1 cellular context compared by ENCODE assay signal in genomic region chr1:53889304-53890298, GRCh38.
A peak's percentile ranks its signal among the peaks of the same experiment; 100 is the strongest.
TF ChIP-seq lines count a peak whose summit lies in the region.

Gene YIPF1 (minus strand): TSS chr1:53889797. CDS start chr1:53888937, 860 bp downstream.

TF ChIP-seq in K562, 482 proteins besides CTCF, POLR2A, EP300 and RAD21 (continued from another document and continues in another):
- TF ChIP-seq, protein P1, sequence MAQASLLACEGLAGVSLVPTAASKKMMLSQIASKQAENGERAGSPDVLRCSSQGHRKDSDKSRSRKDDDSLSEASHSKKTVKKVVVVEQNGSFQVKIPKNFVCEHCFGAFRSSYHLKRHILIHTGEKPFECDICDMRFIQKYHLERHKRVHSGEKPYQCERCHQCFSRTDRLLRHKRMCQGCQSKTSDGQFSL (CRISPR knock-in tag; IDR thresholded peaks at IDR 0.05) = no peak
- TF ChIP-seq, protein P1 (tag; IDR thresholded peaks at IDR 0.05) = no peak
- TF ChIP-seq, protein P2, sequence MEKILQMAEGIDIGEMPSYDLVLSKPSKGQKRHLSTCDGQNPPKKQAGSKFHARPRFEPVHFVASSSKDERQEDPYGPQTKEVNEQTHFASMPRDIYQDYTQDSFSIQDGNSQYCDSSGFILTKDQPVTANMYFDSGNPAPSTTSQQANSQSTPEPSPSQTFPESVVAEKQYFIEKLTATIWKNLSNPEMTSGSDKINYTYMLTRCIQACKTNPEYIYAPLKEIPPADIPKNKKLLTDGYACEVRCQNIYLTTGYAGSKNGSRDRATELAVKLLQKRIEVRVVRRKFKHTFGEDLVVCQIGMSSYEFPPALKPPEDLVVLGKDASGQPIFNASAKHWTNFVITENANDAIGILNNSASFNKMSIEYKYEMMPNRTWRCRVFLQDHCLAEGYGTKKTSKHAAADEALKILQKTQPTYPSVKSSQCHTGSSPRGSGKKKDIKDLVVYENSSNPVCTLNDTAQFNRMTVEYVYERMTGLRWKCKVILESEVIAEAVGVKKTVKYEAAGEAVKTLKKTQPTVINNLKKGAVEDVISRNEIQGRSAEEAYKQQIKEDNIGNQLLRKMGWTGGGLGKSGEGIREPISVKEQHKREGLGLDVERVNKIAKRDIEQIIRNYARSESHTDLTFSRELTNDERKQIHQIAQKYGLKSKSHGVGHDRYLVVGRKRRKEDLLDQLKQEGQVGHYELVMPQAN (IDR thresholded peaks at IDR 0.05; ENCODE audit: borderline replicate concordance) = peak; percentile 88
- TF ChIP-seq, protein P3, sequence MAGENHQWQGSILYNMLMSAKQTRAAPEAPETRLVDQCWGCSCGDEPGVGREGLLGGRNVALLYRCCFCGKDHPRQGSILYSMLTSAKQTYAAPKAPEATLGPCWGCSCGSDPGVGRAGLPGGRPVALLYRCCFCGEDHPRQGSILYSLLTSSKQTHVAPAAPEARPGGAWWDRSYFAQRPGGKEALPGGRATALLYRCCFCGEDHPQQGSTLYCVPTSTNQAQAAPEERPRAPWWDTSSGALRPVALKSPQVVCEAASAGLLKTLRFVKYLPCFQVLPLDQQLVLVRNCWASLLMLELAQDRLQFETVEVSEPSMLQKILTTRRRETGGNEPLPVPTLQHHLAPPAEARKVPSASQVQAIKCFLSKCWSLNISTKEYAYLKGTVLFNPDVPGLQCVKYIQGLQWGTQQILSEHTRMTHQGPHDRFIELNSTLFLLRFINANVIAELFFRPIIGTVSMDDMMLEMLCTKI (IDR thresholded peaks at IDR 0.05; ENCODE audit: partially characterized antibody) = no peak
- TF ChIP-seq ZNF408 (CRISPR knock-in tag; IDR thresholded peaks at IDR 0.05; ENCODE audit: low read depth) (no peak), PTTG1 (tag; IDR thresholded peaks at IDR 0.05; ENCODE audit: low read depth) (no peak), SRSF9 (IDR thresholded peaks at IDR 0.05; ENCODE audit: borderline replicate concordance, low read depth, low read length) (no peak), CREM (IDR thresholded peaks at IDR 0.05; ENCODE audit: low read depth) (peak; percentile 57), MAFF (IDR thresholded peaks at IDR 0.05; ENCODE audit: low read length) (no peak), EZH2 (IDR thresholded peaks at IDR 0.05; ENCODE audit: borderline replicate concordance, low read depth, low read length) (no peak), PRPF4 (IDR thresholded peaks at IDR 0.05; ENCODE audit: insufficient read depth, low read depth, low read length, poor library complexity, severe bottlenecking) (no peak), ZNF76 (CRISPR knock-in tag; IDR thresholded peaks at IDR 0.05; ENCODE audit: borderline replicate concordance) (peak; percentile 15; the same call in 1 of the 2 replicates), ZNF212 (CRISPR knock-in tag; IDR thresholded peaks at IDR 0.05) (no peak; the same call in 1 of the 2 replicates), LEF1 (IDR thresholded peaks at IDR 0.05) (peak; percentile 33; the same call in 1 of the 2 replicates), ARID1B (IDR thresholded peaks at IDR 0.05) (peak; percentile 53), HDGF (IDR thresholded peaks at IDR 0.05) (peak; percentile 100; the same call in 1 of the 2 replicates), TAF1 (IDR thresholded peaks at IDR 0.05; ENCODE audit: control insufficient read depth, extremely low read depth, insufficient read depth, low read length, severe bottlenecking) (peak; percentile 47), FOS (IDR thresholded peaks at IDR 0.05; ENCODE audit: extremely low read depth, insufficient read length) (no peak), SMAD2 (IDR thresholded peaks at IDR 0.05; ENCODE audit: low read depth, low read length) (no peak), CAMTA2 (CRISPR knock-in tag; conservative IDR thresholded peaks at IDR 0.05) (no peak), PCBP2 (IDR thresholded peaks at IDR 0.05; ENCODE audit: low read depth, low read length, poor library complexity, severe bottlenecking) (no peak), RUNX1 (IDR thresholded peaks at IDR 0.05; ENCODE audit: low read depth) (no peak), POLR2G (IDR thresholded peaks at IDR 0.05; ENCODE audit: low read depth, low read length) (peak; percentile 85), ILF3 (IDR thresholded peaks at IDR 0.05; ENCODE audit: borderline replicate concordance) (no peak), DIDO1 (tag; IDR thresholded peaks at IDR 0.05; ENCODE audit: low read depth) (no peak), ZNF143 (CRISPR knock-in tag; IDR thresholded peaks at IDR 0.05) (peak; percentile 23; the same call in 1 of the 2 replicates), FOXK2 (conservative IDR thresholded peaks at IDR 0.05 in 1 of 2, IDR thresholded peaks at IDR 0.05 in 1 of 2; ENCODE audit: low read depth in 2 of 2) (peak; percentile 87 to 93), ZNF324 (CRISPR knock-in tag; IDR thresholded peaks at IDR 0.05) (no peak), RNF2 (IDR thresholded peaks at IDR 0.05) (no peak), SMARCA5 (IDR thresholded peaks at IDR 0.05) (peak; percentile 100), POLR3G (IDR thresholded peaks at IDR 0.05; ENCODE audit: extremely low read depth, insufficient read length, insufficient replicate concordance) (no peak), HOXB6 (CRISPR knock-in tag; IDR thresholded peaks at IDR 0.05; ENCODE audit: borderline replicate concordance) (0 out of 2 replicates have a peak, but pooled peaks have one; percentile 25), MED1 (CRISPR knock-in tag; IDR thresholded peaks at IDR 0.05; ENCODE audit: borderline replicate concordance) (0 out of 2 replicates have a peak, but pooled peaks have one; percentile 67), MAZ (CRISPR knock-in tag; conservative IDR thresholded peaks at IDR 0.05 in 1 of 2, IDR thresholded peaks at IDR 0.05 in 1 of 2) (peak; percentile 65 to 100), ELF4 (CRISPR knock-in tag; IDR thresholded peaks at IDR 0.05) (peak; percentile 38), ZBTB17 (CRISPR knock-in tag; IDR thresholded peaks at IDR 0.05) (0 out of 2 replicates have a peak, but pooled peaks have one; percentile 47), MITF (IDR thresholded peaks at IDR 0.05) (no peak), MAFK (IDR thresholded peaks at IDR 0.05; ENCODE audit: low read length) (0 out of 2 replicates have a peak, but pooled peaks have one; percentile 12), BDP1 (IDR thresholded peaks at IDR 0.05; ENCODE audit: insufficient read depth, insufficient read length) (no peak), NRF1 (conservative IDR thresholded peaks at IDR 0.05 in 1 of 2, IDR thresholded peaks at IDR 0.05 in 1 of 2) (peak; percentile 68 to 71), HMGN3 (IDR thresholded peaks at IDR 0.05; ENCODE audit: borderline replicate concordance, extremely low read depth, insufficient read length, low read depth, low read length) (peak; percentile 81), POU5F1 (IDR thresholded peaks at IDR 0.05; ENCODE audit: borderline replicate concordance, low read depth, low read length, partially characterized antibody) (no peak), CBX3 (IDR thresholded peaks at IDR 0.05; ENCODE audit: borderline replicate concordance in 1 of 2, low read length in 2 of 2) (peak in 1 of 2 experiments; percentile 97; a peak in 2 of 3 replicates), ZNF583 (CRISPR knock-in tag; IDR thresholded peaks at IDR 0.05) (no peak), BRD4 (IDR thresholded peaks at IDR 0.05) (no peak; the same call in 1 of the 2 replicates), NEUROD1 (IDR thresholded peaks at IDR 0.05; ENCODE audit: borderline replicate concordance, low read depth, low read length, partially characterized antibody) (peak; percentile 97), SUPT5H (IDR thresholded peaks at IDR 0.05) (peak; percentile 78), ASH1L (IDR thresholded peaks at IDR 0.05; ENCODE audit: borderline replicate concordance, low read depth, partially characterized antibody) (no peak), SFPQ (IDR thresholded peaks at IDR 0.05; ENCODE audit: low read depth, low read length) (no peak), NCOR1 (IDR thresholded peaks at IDR 0.05) (no peak), RBM22 (IDR thresholded peaks at IDR 0.05; ENCODE audit: low read depth, low read length, poor library complexity, severe bottlenecking) (no peak), ZNF124 (CRISPR knock-in tag; IDR thresholded peaks at IDR 0.05) (no peak), MNT (conservative IDR thresholded peaks at IDR 0.05) (peak; percentile 31 to 68; a peak in 2 of 4 replicates), NBN (IDR thresholded peaks at IDR 0.05; ENCODE audit: low read depth) (peak; percentile 75), FUS (optimal IDR thresholded peaks at IDR 0.05; ENCODE audit: low read depth, low read length) (no peak), ZNF354B (CRISPR knock-in tag; IDR thresholded peaks at IDR 0.05) (no peak), CGGBP1 (CRISPR knock-in tag; IDR thresholded peaks at IDR 0.05) (no peak), CC2D1A (IDR thresholded peaks at IDR 0.05) (peak; percentile 76), ZNF696 (CRISPR knock-in tag; conservative IDR thresholded peaks at IDR 0.05) (no peak), KAT7 (CRISPR knock-in tag; IDR thresholded peaks at IDR 0.05; ENCODE audit: borderline replicate concordance) (0 out of 2 replicates have a peak, but pooled peaks have one; percentile 75), RBM39 (optimal IDR thresholded peaks at IDR 0.05; ENCODE audit: low read depth, low read length) (peak; percentile 86), ZNF12 (CRISPR knock-in tag; IDR thresholded peaks at IDR 0.05) (no peak), HLTF (IDR thresholded peaks at IDR 0.05) (peak; percentile 73), SRSF1 (IDR thresholded peaks at IDR 0.05; ENCODE audit: low read depth, low read length) (no peak), GABPB1 (CRISPR knock-in tag; IDR thresholded peaks at IDR 0.05) (peak; percentile 71), BACH1 (tag; IDR thresholded peaks at IDR 0.05) (no peak)
- TF ChIP-seq, protein P4, sequence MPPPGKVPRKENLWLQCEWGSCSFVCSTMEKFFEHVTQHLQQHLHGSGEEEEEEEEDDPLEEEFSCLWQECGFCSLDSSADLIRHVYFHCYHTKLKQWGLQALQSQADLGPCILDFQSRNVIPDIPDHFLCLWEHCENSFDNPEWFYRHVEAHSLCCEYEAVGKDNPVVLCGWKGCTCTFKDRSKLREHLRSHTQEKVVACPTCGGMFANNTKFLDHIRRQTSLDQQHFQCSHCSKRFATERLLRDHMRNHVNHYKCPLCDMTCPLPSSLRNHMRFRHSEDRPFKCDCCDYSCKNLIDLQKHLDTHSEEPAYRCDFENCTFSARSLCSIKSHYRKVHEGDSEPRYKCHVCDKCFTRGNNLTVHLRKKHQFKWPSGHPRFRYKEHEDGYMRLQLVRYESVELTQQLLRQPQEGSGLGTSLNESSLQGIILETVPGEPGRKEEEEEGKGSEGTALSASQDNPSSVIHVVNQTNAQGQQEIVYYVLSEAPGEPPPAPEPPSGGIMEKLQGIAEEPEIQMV (tag; conservative IDR thresholded peaks at IDR 0.05; ENCODE audit: low read depth) = no peak
- TF ChIP-seq, protein P5, sequence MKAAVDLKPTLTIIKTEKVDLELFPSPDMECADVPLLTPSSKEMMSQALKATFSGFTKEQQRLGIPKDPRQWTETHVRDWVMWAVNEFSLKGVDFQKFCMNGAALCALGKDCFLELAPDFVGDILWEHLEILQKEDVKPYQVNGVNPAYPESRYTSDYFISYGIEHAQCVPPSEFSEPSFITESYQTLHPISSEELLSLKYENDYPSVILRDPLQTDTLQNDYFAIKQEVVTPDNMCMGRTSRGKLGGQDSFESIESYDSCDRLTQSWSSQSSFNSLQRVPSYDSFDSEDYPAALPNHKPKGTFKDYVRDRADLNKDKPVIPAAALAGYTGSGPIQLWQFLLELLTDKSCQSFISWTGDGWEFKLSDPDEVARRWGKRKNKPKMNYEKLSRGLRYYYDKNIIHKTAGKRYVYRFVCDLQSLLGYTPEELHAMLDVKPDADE (conservative IDR thresholded peaks at IDR 0.05; ENCODE audit: control insufficient read depth, low read depth, low read length) = peak; percentile 51; the same call in 1 of the 2 replicates
